ENCODE assay signal across 3 cellular contexts in genomic region chr12:92912672-92913071, GRCh38.
TF ChIP-seq lines count a peak whose summit lies in the region.

No MANE protein-coding gene starts in this region.

TF ChIP-seq in SK-N-SH treated with all-trans-retinoic acid at 6 μM for 48 hours, 23 proteins besides CTCF, POLR2A, EP300 and RAD21:
- TF ChIP-seq ESRRG (CRISPR knock-in tag; IDR thresholded peaks at IDR 0.05) (no peak), TOX (CRISPR knock-in tag; IDR thresholded peaks at IDR 0.05; ENCODE audit: borderline replicate concordance) (no peak), TCF4 (CRISPR knock-in tag; IDR thresholded peaks at IDR 0.05; ENCODE audit: borderline replicate concordance) (no peak), ZNF70 (CRISPR knock-in tag; IDR thresholded peaks at IDR 0.05) (peak; percentile 55; the same call in 1 of the 2 replicates), ISL1 (CRISPR knock-in tag; IDR thresholded peaks at IDR 0.05) (no peak), ZC3H10 (CRISPR knock-in tag; IDR thresholded peaks at IDR 0.05) (no peak)

TF ChIP-seq in SK-N-SH, 30 proteins besides CTCF, POLR2A, EP300 and RAD21:
- TF ChIP-seq JUND (IDR thresholded peaks at IDR 0.05) = no peak
- TF ChIP-seq POLR2AphosphoS5 (IDR thresholded peaks at IDR 0.05; ENCODE audit: low read depth, low read length) = no peak
- TF ChIP-seq PBX3 (IDR thresholded peaks at IDR 0.05) = no peak
- no peak for TF ChIP-seq ELF1 (IDR thresholded peaks at IDR 0.05)
- no peak for TF ChIP-seq FOXM1 (IDR thresholded peaks at IDR 0.05; ENCODE audit: low read depth)
- no peak for TF ChIP-seq FOSL2 (IDR thresholded peaks at IDR 0.05; ENCODE audit: borderline replicate concordance, low read depth)
- no peak for TF ChIP-seq CHD2 (IDR thresholded peaks at IDR 0.05; ENCODE audit: low read length, partially characterized antibody)
- no peak for TF ChIP-seq USF1 (IDR thresholded peaks at IDR 0.05; ENCODE audit: borderline replicate concordance, low read depth)
- no peak for TF ChIP-seq SIN3A (IDR thresholded peaks at IDR 0.05; ENCODE audit: borderline replicate concordance, low read depth, low read length)
- TF ChIP-seq GABPA (IDR thresholded peaks at IDR 0.05; ENCODE audit: low read depth) = no peak
- TF ChIP-seq USF2 (IDR thresholded peaks at IDR 0.05; ENCODE audit: borderline replicate concordance, low read depth, low read length) = no peak
- no peak for TF ChIP-seq TAF1 (IDR thresholded peaks at IDR 0.05; ENCODE audit: borderline replicate concordance, low read depth, low read length)
- no peak for TF ChIP-seq REST (IDR thresholded peaks at IDR 0.05; ENCODE audit: low read depth, low read length)
- no peak for TF ChIP-seq SMC3 (IDR thresholded peaks at IDR 0.05; ENCODE audit: low read depth, low read length)
- TF ChIP-seq FOXJ3 (CRISPR knock-in tag; IDR thresholded peaks at IDR 0.05) = no peak
- TF ChIP-seq RXRA (IDR thresholded peaks at IDR 0.05; ENCODE audit: borderline replicate concordance, low read depth) = no peak
- TF ChIP-seq NRF1 (IDR thresholded peaks at IDR 0.05; ENCODE audit: low read depth, low read length) = no peak
- no peak for TF ChIP-seq GATA2 (CRISPR knock-in tag; IDR thresholded peaks at IDR 0.05)
- no peak for TF ChIP-seq NFIC (IDR thresholded peaks at IDR 0.05; ENCODE audit: borderline replicate concordance)
- TF ChIP-seq RCOR1 (IDR thresholded peaks at IDR 0.05; ENCODE audit: low read length) = no peak

TF ChIP-seq in HepG2, 621 proteins besides CTCF, POLR2A, EP300 and RAD21:
- no peak for TF ChIP-seq GLMP (CRISPR knock-in tag; IDR thresholded peaks at IDR 0.05; ENCODE audit: borderline replicate concordance)
- TF ChIP-seq TEAD2 (CRISPR knock-in tag; IDR thresholded peaks at IDR 0.05) = no peak
- no peak for TF ChIP-seq ZBTB2 (CRISPR knock-in tag; IDR thresholded peaks at IDR 0.05; ENCODE audit: low read depth)
